Comparison of ENCODE assay signal across 2 cellular contexts in genomic region chr2:202052235-202052634, GRCh38.
TF ChIP-seq lines count a peak whose summit lies in the region.

No MANE protein-coding gene starts in this region.

TF ChIP-seq in IMR-90, 13 proteins besides CTCF, POLR2A, EP300 and RAD21:
- TF ChIP-seq SMC3 (IDR thresholded peaks at IDR 0.05; ENCODE audit: low read depth, low read length) (no peak), RCOR1 (IDR thresholded peaks at IDR 0.05; ENCODE audit: insufficient replicate concordance, low read length) (no peak), ELK1 (IDR thresholded peaks at IDR 0.05; ENCODE audit: borderline replicate concordance, low read depth, low read length) (no peak), BHLHE40 (IDR thresholded peaks at IDR 0.05; ENCODE audit: low read depth, low read length) (no peak), FOS (IDR thresholded peaks at IDR 0.05; ENCODE audit: low read depth, low read length) (no peak), CEBPB (IDR thresholded peaks at IDR 0.05; ENCODE audit: low read depth, low read length) (no peak), USF2 (IDR thresholded peaks at IDR 0.05; ENCODE audit: low read depth, low read length) (no peak), MXI1 (IDR thresholded peaks at IDR 0.05; ENCODE audit: borderline replicate concordance, low read depth, low read length) (no peak), CHD1 (IDR thresholded peaks at IDR 0.05; ENCODE audit: low read depth, low read length) (no peak), NFE2L2 (IDR thresholded peaks at IDR 0.05; ENCODE audit: low read depth, low read length) (no peak), MAFK (IDR thresholded peaks at IDR 0.05; ENCODE audit: low read depth, low read length) (no peak), RFX5 (IDR thresholded peaks at IDR 0.05; ENCODE audit: low read depth, low read length) (no peak), MAZ (IDR thresholded peaks at IDR 0.05; ENCODE audit: borderline replicate concordance, low read depth, low read length) (no peak)
TF ChIP-seq in IMR-90: peak in this region for 0.

TF ChIP-seq in H1, 55 proteins besides CTCF, POLR2A, EP300 and RAD21:
- TF ChIP-seq GTF2F1 (IDR thresholded peaks at IDR 0.05; ENCODE audit: borderline replicate concordance, low read depth, low read length): no peak
- TF ChIP-seq JUN (IDR thresholded peaks at IDR 0.05; ENCODE audit: low read depth, low read length): no peak
- TF ChIP-seq SP2 (IDR thresholded peaks at IDR 0.05; ENCODE audit: low read length): no peak
- no peak for TF ChIP-seq CHD1 (IDR thresholded peaks at IDR 0.05; ENCODE audit: low read depth, low read length)
- no peak for TF ChIP-seq NRF1 (IDR thresholded peaks at IDR 0.05; ENCODE audit: low read depth, low read length)
- TF ChIP-seq EZH2 (IDR thresholded peaks at IDR 0.05; ENCODE audit: low read depth, low read length, severe bottlenecking): no peak
- no peak for TF ChIP-seq RBBP5 (IDR thresholded peaks at IDR 0.05; ENCODE audit: borderline replicate concordance, low read depth, low read length)
- no peak for TF ChIP-seq BACH1 (IDR thresholded peaks at IDR 0.05; ENCODE audit: low read length)
TF ChIP-seq in H1: peak in this region for 0.
